ENCODE assay signal across 31 cellular contexts in genomic region chr22:32753591-32753990, GRCh38. TPM values are rescaled to one million over a fixed set of nuclear protein-coding genes. Genes with fewer than 3 reads are reported as not detected.
DNase-seq lines count a peak whose midpoint lies in the region; ATAC-seq, FAIRE-seq and TF ChIP-seq lines count a peak whose summit lies in the region.
"Had no signal": no experiment of that assay in that cellular context is flagged by ENCODE, and none has a peak within 500 bp of the region (broad histone marks: within the 10 kb centered on the region; RNA-seq: fewer than 3 reads in every experiment).

No MANE protein-coding gene starts in this region.

- H3K9me3 Mint-ChIP-seq in nephron = no peaks in the 10 kb centered on the region
- H3K9me3 Mint-ChIP-seq in stimulated activated memory B cell treated with anti-CD40 and anti-IgM and Interleukin-4, amounts not matched to agents 10 μg/mL and 1 μg/mL and 100 μg/mL, for 72 hours = no peaks in the 10 kb centered on the region
- H3K9me3 Mint-ChIP-seq: activated CD4-positive, alpha-beta memory T cell treated with anti-CD3 and anti-CD28 coated beads for 36 hours; activated naive CD8-positive, alpha-beta T cell treated with anti-CD3 and anti-CD28 coated beads, Interleukin-2, amount 50 U/mL, for 24 hours; activated T-cell treated with anti-CD3 and anti-CD28 coated beads, Interleukin-2, amount 50 U/mL, for 72 hours; central memory CD8-positive, alpha-beta T cell; dendritic cell treated with granulocyte-macrophage colony-stimulating factor and Interleukin-4, amounts not matched to agents 40 ng/mL and 50 ng/mL, for 4 days had no signal

- peak; percentile 32 for ATAC-seq in stimulated activated memory B cell treated with anti-CD40 and anti-IgM and Interleukin-4, amounts not matched to agents 10 μg/mL and 1 μg/mL and 100 μg/mL, for 72 hours
- ATAC-seq in GM19463 (IDR thresholded peaks at IDR 0.05; ENCODE audit: unreplicated experiment) = no peak
- ATAC-seq: activated T-cell treated with anti-CD3 and anti-CD28 coated beads, Interleukin-2, amount 50 U/mL, for 72 hours; esophagus mucosa; foreskin keratinocyte had no signal

- no peak overlapping the region for H3K4me3 Mint-ChIP-seq in nephron
- H3K4me3 Mint-ChIP-seq in stimulated activated memory B cell treated with anti-CD40 and anti-IgM and Interleukin-4, amounts not matched to agents 10 μg/mL and 1 μg/mL and 100 μg/mL, for 72 hours = no peak overlapping the region
- H3K4me3 Mint-ChIP-seq: activated CD4-positive, alpha-beta memory T cell treated with anti-CD3 and anti-CD28 coated beads for 36 hours; activated naive CD8-positive, alpha-beta T cell treated with anti-CD3 and anti-CD28 coated beads, Interleukin-2, amount 50 U/mL, for 24 hours; activated T-cell treated with anti-CD3 and anti-CD28 coated beads, Interleukin-2, amount 50 U/mL, for 72 hours; central memory CD8-positive, alpha-beta T cell; dendritic cell treated with granulocyte-macrophage colony-stimulating factor and Interleukin-4, amounts not matched to agents 40 ng/mL and 50 ng/mL, for 4 days had no signal

- 86 to 87% methylated on average over 3 to 6 of the region's 6 CpGs for WGBS in esophagus squamous epithelium, 2 donors

- H3K36me3 Mint-ChIP-seq in nephron (ENCODE audit: low read depth) = no peaks in the 10 kb centered on the region
- no peaks in the 10 kb centered on the region for H3K36me3 Mint-ChIP-seq in stimulated activated memory B cell treated with anti-CD40 and anti-IgM and Interleukin-4, amounts not matched to agents 10 μg/mL and 1 μg/mL and 100 μg/mL, for 72 hours
- H3K36me3 Mint-ChIP-seq: activated CD4-positive, alpha-beta memory T cell treated with anti-CD3 and anti-CD28 coated beads for 36 hours had no signal

- H3K4me3 ChIP-seq in BLaER1 (no peak overlapping the region), esophagus squamous epithelium (no peak overlapping the region)
- H3K4me3 ChIP-seq: HAP-1, pancreas, PC-9 had no signal

- H3K4me1 Mint-ChIP-seq in nephron = peaks cover 19% of the 10 kb centered on the region
- H3K4me1 Mint-ChIP-seq in stimulated activated memory B cell treated with anti-CD40 and anti-IgM and Interleukin-4, amounts not matched to agents 10 μg/mL and 1 μg/mL and 100 μg/mL, for 72 hours = no peaks in the 10 kb centered on the region
- H3K4me1 Mint-ChIP-seq: central memory CD8-positive, alpha-beta T cell had no signal

- H3K27ac ChIP-seq in BLaER1 = no peak overlapping the region
- H3K27ac ChIP-seq in esophagus squamous epithelium = peak overlapping the region in 3 of 4 donors; percentile 50 to 70 (median 57)
- H3K27ac ChIP-seq: foreskin keratinocyte, pancreas, PC-9 had no signal

- peak overlapping the region in 2 of 3 experiments; percentile 26 to 50 for H3K27ac Mint-ChIP-seq in nephron
- H3K27ac Mint-ChIP-seq in stimulated activated memory B cell treated with anti-CD40 and anti-IgM and Interleukin-4, amounts not matched to agents 10 μg/mL and 1 μg/mL and 100 μg/mL, for 72 hours = no peak overlapping the region
- H3K27ac Mint-ChIP-seq: activated CD4-positive, alpha-beta memory T cell treated with anti-CD3 and anti-CD28 coated beads for 36 hours; activated naive CD8-positive, alpha-beta T cell treated with anti-CD3 and anti-CD28 coated beads, Interleukin-2, amount 50 U/mL, for 24 hours; activated T-cell treated with anti-CD3 and anti-CD28 coated beads, Interleukin-2, amount 50 U/mL, for 72 hours had no signal

- H3K9me3 ChIP-seq in BLaER1 (no peaks in the 10 kb centered on the region), esophagus squamous epithelium (no peaks in the 10 kb centered on the region)
- H3K9me3 ChIP-seq: HAP-1, pancreas had no signal

- TF ChIP-seq POLR2A in esophagus squamous epithelium (IDR thresholded peaks at IDR 0.05) = no peak

- intact Hi-C loops in esophagus squamous epithelium (cut with DNase I) = no loop called here

- DNase-seq in esophagus squamous epithelium (lab: John Stamatoyannopoulos, UW) (no peak), ecto neural progenitor cell (ENCODE audit: low spot score) (no peak), NCI-H2081 treated with DMSO at 0.1 percent for 48 hours (lab: John Stamatoyannopoulos, UW) (no peak), GM19239 (ENCODE audit: insufficient read length, low spot score) (no peak)
- DNase-seq: activated CD4-positive, alpha-beta memory T cell treated with anti-CD3 and anti-CD28 coated beads for 36 hours; activated CD4-positive, CD25-positive, alpha-beta regulatory T cell treated with anti-CD3 and anti-CD28 coated beads, Interleukin-2, amount 50 U/mL, for 72 hours; activated naive CD8-positive, alpha-beta T cell treated with anti-CD3 and anti-CD28 coated beads, Interleukin-2, amount 50 U/mL, for 24 hours; activated T-cell treated with anti-CD3 and anti-CD28 coated beads, Interleukin-2, amount 50 U/mL, for 72 hours; DMS153; foreskin keratinocyte; Karpas-422; mammary epithelial cell; NCI-H1417 treated with DMSO at 0.1 percent for 48 hours; NCI-H2081; NCI-H345; PC-9; retina; SHP77; stimulated activated CD4-positive, alpha-beta T cell treated with anti-CD3 and anti-CD28 coated beads, Interleukin-4, amount 100 ng/mL, for 1 hour; T-helper 2 cell had no signal

- FAIRE-seq in GM19239 (lab: Jason Lieb, UNC) = no peak
- FAIRE-seq: GM12891, pancreas, urothelium cell line had no signal

- H3K4me1 ChIP-seq in BLaER1 = peaks cover 16% of the 10 kb centered on the region
- peaks cover 0 to 9% (median 0%) of the 10 kb centered on the region in 3 donors for H3K4me1 ChIP-seq in esophagus squamous epithelium
- H3K4me1 ChIP-seq: HAP-1, pancreas had no signal

- TF ChIP-seq CTCF in esophagus squamous epithelium (IDR thresholded peaks at IDR 0.05) = no peak
- TF ChIP-seq CTCF in nephron (IDR thresholded peaks at IDR 0.05; ENCODE audit: unreplicated experiment in 3 of 3) = no peak

- H3K36me3 ChIP-seq in BLaER1 = no peaks in the 10 kb centered on the region
- no peaks in the 10 kb centered on the region for H3K36me3 ChIP-seq in esophagus squamous epithelium
- H3K36me3 ChIP-seq: HAP-1, pancreas had no signal

- H3K27me3 ChIP-seq in BLaER1 (no peaks in the 10 kb centered on the region), esophagus squamous epithelium (no peaks in the 10 kb centered on the region)
- H3K27me3 ChIP-seq: foreskin keratinocyte, pancreas had no signal

- no peak overlapping the region for H3K9ac ChIP-seq in BLaER1

- no peaks in the 10 kb centered on the region for H4K20me1 ChIP-seq in BLaER1

- H3K27me3 Mint-ChIP-seq in nephron (ENCODE audit: low read depth) = peaks cover 5% of the 10 kb centered on the region
- H3K27me3 Mint-ChIP-seq in stimulated activated memory B cell treated with anti-CD40 and anti-IgM and Interleukin-4, amounts not matched to agents 10 μg/mL and 1 μg/mL and 100 μg/mL, for 72 hours = no peaks in the 10 kb centered on the region
- H3K27me3 Mint-ChIP-seq: activated CD4-positive, alpha-beta memory T cell treated with anti-CD3 and anti-CD28 coated beads for 36 hours; activated naive CD8-positive, alpha-beta T cell treated with anti-CD3 and anti-CD28 coated beads, Interleukin-2, amount 50 U/mL, for 24 hours; central memory CD8-positive, alpha-beta T cell had no signal

- H3K4me2 ChIP-seq in BLaER1 = peak overlapping the region; percentile 67
- H3K4me2 ChIP-seq: PC-9 had no signal

RNA-seq across cellular contexts. Expression of gene TIMP3, which starts 47.9 kb away (rescaled TPM):
- total RNA-seq in esophagus squamous epithelium = 100 to 1,000 TPM in 1 of 4 donors, 10 to 100 TPM in 3; 15.3 to 306 (median 54.2) TPM
- total RNA-seq: activated CD4-positive, alpha-beta memory T cell treated with anti-CD3 and anti-CD28 coated beads for 36 hours had no signal
